ENCODE assay signal across 24 cellular contexts in genomic region chr9:18594837-18595236, GRCh38.
DNase-seq lines count a peak whose midpoint lies in the region; ATAC-seq, FAIRE-seq and TF ChIP-seq lines count a peak whose summit lies in the region.
"Had no signal": no experiment of that assay in that cellular context is flagged by ENCODE, and none has a peak within 500 bp of the region (broad histone marks: within the 10 kb centered on the region; RNA-seq: fewer than 3 reads in every experiment).

No MANE protein-coding gene starts in this region.

- H3K27ac ChIP-seq in IMR-90 (ENCODE audit: insufficient read depth, low read length) (no peak overlapping the region), ascending aorta (peak overlapping the region; percentile 57), foreskin keratinocyte (peak overlapping the region; percentile 12), thyroid gland (no peak overlapping the region), kidney (ENCODE audit: low read depth in 2 of 2, low read length in 2 of 2) (no peak overlapping the region)
- H3K27ac ChIP-seq: A549; BLaER1 treated with 17β-estradiol and CSF1 and Interleukin-3, amounts not matched to agents 10 nM and 100 nM had no signal

- TF ChIP-seq RAD21 in IMR-90 (IDR thresholded peaks at IDR 0.05; ENCODE audit: low read length) = no peak

- H3K9me3 ChIP-seq in IMR-90 (ENCODE audit: control insufficient read depth, insufficient read depth, low read length) (peaks cover 4% of the 10 kb centered on the region; the same call in 1 of the 2 replicates), ascending aorta (peaks cover 6 to 32% of the 10 kb centered on the region in 2 donors), thyroid gland (no peaks in the 10 kb centered on the region), kidney (ENCODE audit: control insufficient read depth in 1 of 2, low read length in 2 of 2) (peaks cover 0 to 16% of the 10 kb centered on the region in 2 donors)
- H3K9me3 ChIP-seq: A549, BE2C had no signal

- H3K27me3 ChIP-seq in IMR-90 (ENCODE audit: control insufficient read depth, insufficient read depth, low read length) (no peaks in the 10 kb centered on the region), ascending aorta (no peaks in the 10 kb centered on the region), foreskin keratinocyte (no peaks in the 10 kb centered on the region), thyroid gland (no peaks in the 10 kb centered on the region)
- H3K27me3 ChIP-seq: BE2C; BLaER1 treated with 17β-estradiol and CSF1 and Interleukin-3, amounts not matched to agents 10 nM and 100 nM had no signal

- H3K4me3 ChIP-seq in IMR-90 (ENCODE audit: insufficient read depth, low read depth, low read length) = no peak overlapping the region
- H3K4me3 ChIP-seq in ascending aorta = no peak overlapping the region
- no peak overlapping the region for H3K4me3 ChIP-seq in thyroid gland (replicated peaks in 1 of 3)
- H3K4me3 ChIP-seq in kidney (ENCODE audit: low read length in 2 of 2) = no peak overlapping the region
- H3K4me3 ChIP-seq: A549; BLaER1 treated with 17β-estradiol and CSF1 and Interleukin-3, amounts not matched to agents 10 nM and 100 nM; GM12878; HAP-1 had no signal

- no peak overlapping the region for H4K5ac ChIP-seq in IMR-90 (ENCODE audit: low read depth, low read length)

- CTCF ChIA-PET in IMR-90 (lab: Yijun Ruan, JAX) = no interaction called here

- ATAC-seq in IMR-90 (ENCODE audit: low read depth) (no peak), foreskin keratinocyte (peak; percentile 82), sciatic nerve (peak; percentile 33), GM19452 (IDR thresholded peaks at IDR 0.05; ENCODE audit: unreplicated experiment) (no peak)
- ATAC-seq: A549, GM12878 had no signal

- H3K18ac ChIP-seq in IMR-90 (ENCODE audit: low read depth, low read length) = no peak overlapping the region

- H2AK5ac ChIP-seq in IMR-90 (ENCODE audit: low read depth, low read length) = no peak overlapping the region

- POLR2A ChIA-PET in IMR-90 (lab: Charles Lee; ENCODE audit: unreplicated experiment) = no interaction called here

- no peak overlapping the region for H3K14ac ChIP-seq in IMR-90 (replicated peaks; ENCODE audit: low read depth, low read length)

- no peak overlapping the region for H2BK20ac ChIP-seq in IMR-90 (ENCODE audit: low read depth, low read length)

- H2AK9ac ChIP-seq in IMR-90 (replicated peaks; ENCODE audit: low read depth, low read length, poor library complexity) = no peak overlapping the region

- no peaks in the 10 kb centered on the region for H3K79me1 ChIP-seq in IMR-90 (ENCODE audit: low read depth in 1 of 2, low read length in 2 of 2)

- no peak for TF ChIP-seq POLR2A in IMR-90 (IDR thresholded peaks at IDR 0.05; ENCODE audit: low read depth, low read length)
- no peak for TF ChIP-seq POLR2A in thyroid gland (IDR thresholded peaks at IDR 0.05)

- dilution Hi-C loops in IMR-90 (cut with HindIII; ENCODE audit: low sequenced_read_pairs, unreplicated experiment) = no loop called here

- H3K9ac ChIP-seq in IMR-90 (ENCODE audit: low read depth, low read length) = no peak overlapping the region
- no peak overlapping the region for H3K9ac ChIP-seq in kidney (ENCODE audit: low read length in 2 of 2)
- H3K9ac ChIP-seq: BLaER1 treated with 17β-estradiol and CSF1 and Interleukin-3, amounts not matched to agents 10 nM and 100 nM had no signal

- FAIRE-seq in kidney (lab: Jason Lieb, UNC) = no peak
- FAIRE-seq: A549, D721Med, GM12878, H54 had no signal

- H3K56ac ChIP-seq in IMR-90 (ENCODE audit: extremely low read depth, insufficient read depth, low read length) = no peak overlapping the region

- no peaks in the 10 kb centered on the region for H3K9me1 ChIP-seq in IMR-90 (ENCODE audit: insufficient read depth, low read length)

- H2BK15ac ChIP-seq in IMR-90 (ENCODE audit: low read depth, low read length) = no peak overlapping the region

- intact Hi-C loops in IMR-90 (cut with micrococcal nuclease) = no loop called here
- intact Hi-C loops in ascending aorta (cut with DNase I) = no loop called here
- intact Hi-C loops in sciatic nerve (cut with DNase I) = no loop called here
- intact Hi-C loops in thyroid gland (cut with DNase I) = no loop called here
- intact Hi-C loops in kidney (cut with DNase I) = no loop called here

- DNase-seq in IMR-90 (no peak), ascending aorta (ENCODE audit: low spot score in 2 of 2) (no peak), foreskin keratinocyte (peak; percentile 71 to 85), sciatic nerve (ENCODE audit: low spot score) (no peak), thyroid gland (no peak), kidney (no peak)
- DNase-seq: 8988T; ACHN; AML-193; BE2C; CD4-positive, alpha-beta T cell; CD8-positive, alpha-beta memory T cell; DMS 273 treated with DMSO at 0.1 percent for 48 hours; DMS79; GDM1; GOT3; HFFc6 had no signal

- H2BK5ac ChIP-seq in IMR-90 (ENCODE audit: low read depth, low read length, poor library complexity, severe bottlenecking) = no peak overlapping the region

- H2AFZ ChIP-seq in IMR-90 (replicated peaks; ENCODE audit: low read length, poor library complexity) = peak overlapping the region; percentile 21

- no peak overlapping the region for H2BK120ac ChIP-seq in IMR-90 (ENCODE audit: low read depth, low read length)

- no peak overlapping the region for H4K91ac ChIP-seq in IMR-90 (ENCODE audit: insufficient read depth, low read depth, low read length)

- in situ Hi-C loops in IMR-90 (cut with MboI; ENCODE audit: low sequenced_read_pairs) = no loop called here

- no peaks in the 10 kb centered on the region for H4K20me1 ChIP-seq in IMR-90 (ENCODE audit: insufficient read depth, low read length)
- H4K20me1 ChIP-seq: BLaER1 treated with 17β-estradiol and CSF1 and Interleukin-3, amounts not matched to agents 10 nM and 100 nM had no signal

- TF ChIP-seq CTCF in IMR-90 (conservative IDR thresholded peaks at IDR 0.05; ENCODE audit: low read depth, low read length) (no peak), ascending aorta (IDR thresholded peaks at IDR 0.05) (no peak), foreskin keratinocyte (conservative IDR thresholded peaks at IDR 0.05) (no peak), thyroid gland (IDR thresholded peaks at IDR 0.05) (no peak), kidney (IDR thresholded peaks at IDR 0.05; ENCODE audit: borderline replicate concordance, extremely low read depth, insufficient read depth) (no peak)

- H3K4me2 ChIP-seq in IMR-90 (ENCODE audit: low read depth, low read length) = no peak overlapping the region
- H3K4me2 ChIP-seq: A549; BLaER1 treated with 17β-estradiol and CSF1 and Interleukin-3, amounts not matched to agents 10 nM and 100 nM had no signal

- no peaks in the 10 kb centered on the region for H3K4me1 ChIP-seq in IMR-90 (ENCODE audit: control insufficient read depth, insufficient read depth, low read length)
- peaks cover 7 to 25% of the 10 kb centered on the region in 2 donors for H3K4me1 ChIP-seq in ascending aorta
- H3K4me1 ChIP-seq in foreskin keratinocyte = peaks cover 4% of the 10 kb centered on the region
- no peaks in the 10 kb centered on the region for H3K4me1 ChIP-seq in thyroid gland
- no peaks in the 10 kb centered on the region for H3K4me1 ChIP-seq in kidney (ENCODE audit: control insufficient read depth in 1 of 2, insufficient read depth in 1 of 2, low read depth in 1 of 2, low read length in 2 of 2)
- H3K4me1 ChIP-seq: A549, BE2C, HAP-1 had no signal

- H4K8ac ChIP-seq in IMR-90 (ENCODE audit: low read depth in 2 of 2, low read length in 2 of 2) = no peak overlapping the region

- H3K36me3 ChIP-seq in IMR-90 (ENCODE audit: control insufficient read depth, insufficient read depth, low read length) (no peaks in the 10 kb centered on the region), ascending aorta (no peaks in the 10 kb centered on the region), thyroid gland (no peaks in the 10 kb centered on the region), kidney (ENCODE audit: control insufficient read depth in 1 of 2, insufficient read depth in 2 of 2, low read length in 2 of 2) (no peaks in the 10 kb centered on the region)
- H3K36me3 ChIP-seq: BE2C; BLaER1 treated with 17β-estradiol and CSF1 and Interleukin-3, amounts not matched to agents 10 nM and 100 nM; HAP-1 had no signal

- no peak overlapping the region for H3K4ac ChIP-seq in IMR-90 (ENCODE audit: low read depth, low read length)

- H3K23ac ChIP-seq in IMR-90 (ENCODE audit: low read depth, low read length) = no peak overlapping the region

- no TSS peak for BruUV-seq in IMR-90 (replicated peaks; lab: Mats Ljungman, UMichigan)

TF ChIP-seq in IMR-90, 13 proteins besides CTCF, POLR2A, EP300 and RAD21:
- TF ChIP-seq BHLHE40 (IDR thresholded peaks at IDR 0.05; ENCODE audit: low read depth, low read length) (no peak), RCOR1 (IDR thresholded peaks at IDR 0.05; ENCODE audit: insufficient replicate concordance, low read length) (no peak), CEBPB (IDR thresholded peaks at IDR 0.05; ENCODE audit: low read depth, low read length) (no peak), MAZ (IDR thresholded peaks at IDR 0.05; ENCODE audit: borderline replicate concordance, low read depth, low read length) (no peak), MXI1 (IDR thresholded peaks at IDR 0.05; ENCODE audit: borderline replicate concordance, low read depth, low read length) (no peak), SMC3 (IDR thresholded peaks at IDR 0.05; ENCODE audit: low read depth, low read length) (no peak), CHD1 (IDR thresholded peaks at IDR 0.05; ENCODE audit: low read depth, low read length) (no peak), RFX5 (IDR thresholded peaks at IDR 0.05; ENCODE audit: low read depth, low read length) (no peak), MAFK (IDR thresholded peaks at IDR 0.05; ENCODE audit: low read depth, low read length) (no peak)

Comparison
In these comparisons a context has a peak if more than half of its experiments do, and no peak if none do; other contexts are left out.
1. ATAC-seq: peak in foreskin keratinocyte (single experiment) and sciatic nerve (single experiment); none in IMR-90 (single experiment) and GM19452 (single experiment).
2. DNase-seq: peak in foreskin keratinocyte (2 of 2); none in IMR-90 (single experiment), ascending aorta (0 of 2), sciatic nerve (single experiment), thyroid gland (0 of 2) and kidney (single experiment).
3. H3K27ac ChIP-seq: peak in ascending aorta (2 of 2) and foreskin keratinocyte (single experiment); none in IMR-90 (single experiment), thyroid gland (0 of 3) and kidney (0 of 2).